16 cellular contexts compared by ENCODE assay signal in the genomic region with DNA sequence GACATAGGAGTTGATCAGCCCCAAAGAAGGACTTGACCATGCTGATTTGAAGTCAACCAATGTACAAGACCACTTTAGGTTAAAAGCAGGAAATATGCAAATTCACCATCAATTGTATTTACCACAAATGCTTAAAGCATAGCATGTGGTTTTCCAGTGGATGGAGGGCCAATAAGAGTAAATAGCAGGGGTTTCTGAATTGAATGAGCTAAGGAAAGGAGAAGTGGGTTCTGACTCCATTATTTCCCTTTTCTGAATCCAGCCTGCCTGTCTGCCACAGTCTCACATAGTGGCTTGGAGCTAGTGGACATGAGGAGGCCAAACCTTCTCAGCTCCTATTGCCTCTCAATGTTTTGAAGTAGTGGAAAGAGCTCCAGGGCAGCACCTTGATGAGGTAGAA.
A peak's percentile ranks its signal among the peaks of the same experiment; 100 is the strongest.
DNase-seq lines count a peak whose midpoint lies in the region; ATAC-seq and TF ChIP-seq lines count a peak whose summit lies in the region.
"Had no signal": no experiment of that assay in that cellular context is flagged by ENCODE, and none has a peak within 500 bp of the region (broad histone marks: within the 10 kb centered on the region; RNA-seq: fewer than 3 reads in every experiment).

No MANE protein-coding gene starts in this region.

- no peak overlapping the region for H3K4me3 ChIP-seq in NB4 (ENCODE audit: low read depth, low read length)
- H3K4me3 ChIP-seq in astrocyte of the cerebellum (ENCODE audit: low read depth, low read length), result no peak overlapping the region
- H3K4me3 ChIP-seq: K562, SJSA1 had no signal

- TF ChIP-seq POLR2A in NB4 (IDR thresholded peaks at IDR 0.05; ENCODE audit: extremely low read depth, insufficient read length), result no peak

- DNase-seq in NOMO-1 treated with DMSO at 0.1 percent for 48 hours (lab: John Stamatoyannopoulos, UW; ENCODE audit: unreplicated experiment), result peak; percentile 37
- no peak for DNase-seq in NOMO-1 treated with dmso at 0.1 percent for 144 hours (lab: John Stamatoyannopoulos, UW; ENCODE audit: unreplicated experiment)
- peak; percentile 8 for DNase-seq in NB4 (ENCODE audit: low read depth)
- peak; percentile 20 for DNase-seq in astrocyte of the cerebellum (ENCODE audit: low read depth)
- DNase-seq in NCI-H187 treated with DMSO at 0.1 percent for 48 hours (lab: John Stamatoyannopoulos, UW), result no peak
- DNase-seq: 8988T; Caco-2; CD4-positive, CD25-positive, alpha-beta regulatory T cell; H7; NCI-H1105; NCI-H2081 treated with DMSO at 0.1 percent for 48 hours had no signal

- TF ChIP-seq CTCF in NB4 (IDR thresholded peaks at IDR 0.05; ENCODE audit: low read depth, low read length) (no peak), astrocyte of the cerebellum (IDR thresholded peaks at IDR 0.05; ENCODE audit: low read depth, low read length, missing control alignments) (no peak)

- in situ Hi-C loops in astrocyte of the cerebellum (cut with HindIII; ENCODE audit: low sequenced_read_pairs), result no loop called here

- no peak for ATAC-seq in HG03095 (IDR thresholded peaks at IDR 0.05; ENCODE audit: unreplicated experiment)
- no peak for ATAC-seq in HG03159 (IDR thresholded peaks at IDR 0.05; ENCODE audit: unreplicated experiment)
- ATAC-seq in GM18909 (IDR thresholded peaks at IDR 0.05; ENCODE audit: poor library complexity, unreplicated experiment), result no peak
- ATAC-seq: K562 had no signal

Comparison
In these comparisons a context has a peak if more than half of its experiments do, and no peak if none do; other contexts are left out.
1. DNase-seq: peak in NOMO-1 treated with DMSO at 0.1 percent for 48 hours (single experiment), NB4 (single experiment) and astrocyte of the cerebellum (single experiment); none in NOMO-1 treated with dmso at 0.1 percent for 144 hours (single experiment) and NCI-H187 treated with DMSO at 0.1 percent for 48 hours (single experiment).